ENCODE assay signal across 1 cellular context in genomic region chr11:72080326-72081183, GRCh38.
TF ChIP-seq lines count a peak whose summit lies in the region.

LRRC51 (plus strand) TSS chr11:72080850; CDS start chr11:72089084, 8,234 bp downstream.
NUMA1 (minus strand) TSS chr11:72080542; CDS start chr11:72035943, 44,599 bp downstream.

TF ChIP-seq in IMR-90, 13 proteins besides CTCF, POLR2A, EP300 and RAD21 (continued from another document):
- TF ChIP-seq ELK1 (IDR thresholded peaks at IDR 0.05; ENCODE audit: borderline replicate concordance, low read depth, low read length): no peak
- no peak for TF ChIP-seq CHD1 (IDR thresholded peaks at IDR 0.05; ENCODE audit: low read depth, low read length)
